8 cellular contexts compared by ENCODE assay signal in the genomic region with DNA sequence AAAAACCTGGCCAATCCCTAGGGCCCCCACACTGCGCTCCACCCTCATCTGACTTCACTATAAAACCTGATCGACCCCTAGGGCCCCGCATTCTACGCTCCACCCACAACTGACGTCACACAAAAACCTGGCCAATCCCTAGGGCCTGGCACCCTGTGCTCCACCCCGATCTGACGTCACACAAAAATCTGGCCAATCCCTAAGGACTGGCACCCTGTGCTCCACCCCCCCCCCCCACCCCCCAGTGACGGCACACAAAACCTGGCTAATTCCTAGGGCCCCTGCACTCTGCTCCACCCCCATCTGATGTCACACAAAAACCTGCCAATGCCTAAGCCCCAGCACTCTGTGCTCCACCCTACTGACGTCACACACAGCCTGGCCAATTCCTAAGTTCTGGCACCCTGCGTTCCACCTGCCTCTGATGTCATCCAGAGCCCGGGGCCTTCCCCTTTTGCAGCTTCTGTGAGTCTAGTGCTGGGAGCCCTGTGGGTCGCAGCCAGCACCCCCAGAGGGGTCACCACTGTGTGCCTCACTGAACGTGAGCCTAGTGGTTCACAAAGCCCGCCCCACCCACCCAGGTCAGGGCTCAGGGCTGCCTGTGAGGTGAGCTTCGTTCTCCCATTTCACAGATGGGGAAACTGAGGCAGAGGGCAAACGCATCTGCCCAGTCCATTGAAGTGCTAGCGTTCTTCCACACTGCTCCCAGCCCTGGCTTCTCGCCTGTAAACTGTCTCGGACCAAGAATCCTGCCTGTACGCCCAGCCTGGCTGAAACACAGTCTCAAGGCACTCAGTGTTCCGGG. TPM values are rescaled to one million over a fixed set of nuclear protein-coding genes. Genes with fewer than 3 reads are reported as not detected.
DNase-seq lines count a peak whose midpoint lies in the region; ATAC-seq and TF ChIP-seq lines count a peak whose summit lies in the region.

No MANE protein-coding gene starts in this region.

- no peak overlapping the region for H3K4me3 ChIP-seq in WERI-Rb-1 (ENCODE audit: low read depth, low read length)
- H3K4me3 ChIP-seq in CD8-positive, alpha-beta memory T cell (ENCODE audit: low read length): no peak overlapping the region

- H3K36me3 Mint-ChIP-seq in activated T-cell treated with anti-CD3 and anti-CD28 coated beads, Interleukin-2, amount 50 U/mL, for 72 hours (ENCODE audit: insufficient read depth in 2 of 2): no peaks in the 10 kb centered on the region
- H3K36me3 Mint-ChIP-seq in natural killer cell treated with Interleukin-12 subunit alpha and Interleukin-12 subunit beta and Interleukin-15 and Interleukin-18, amount 100 ng/mL, for 72 hours: no peaks in the 10 kb centered on the region
- no peaks in the 10 kb centered on the region for H3K36me3 Mint-ChIP-seq in CD8-positive, alpha-beta memory T cell

- CTCF ChIA-PET in CD8-positive, alpha-beta memory T cell (lab: Charles Lee): interaction anchor here (0.8 to 1.2 kb wide), 4 partner anchors 10 to 59 kb away, joined by 3 to 5 read pairs (median 3); no protein-coding TSS in a partner anchor

- POLR2A ChIA-PET in CD8-positive, alpha-beta memory T cell (lab: Charles Lee): interaction anchor here (0.6 kb wide), 1 partner anchor 318 kb away, joined by 4 read pairs; no protein-coding TSS in a partner anchor

- peaks cover 11% of the 10 kb centered on the region for H3K27me3 Mint-ChIP-seq in activated T-cell treated with anti-CD3 and anti-CD28 coated beads, Interleukin-2, amount 50 U/mL, for 72 hours (ENCODE audit: low read depth)
- peaks cover 12 to 15% of the 10 kb centered on the region in 2 donors for H3K27me3 Mint-ChIP-seq in natural killer cell treated with Interleukin-12 subunit alpha and Interleukin-12 subunit beta and Interleukin-15 and Interleukin-18, amount 100 ng/mL, for 72 hours
- peaks cover 1 to 7% of the 10 kb centered on the region in 2 donors for H3K27me3 Mint-ChIP-seq in CD8-positive, alpha-beta memory T cell

- peaks cover 1 to 2% of the 10 kb centered on the region in 2 donors for H3K9me3 Mint-ChIP-seq in activated T-cell treated with anti-CD3 and anti-CD28 coated beads, Interleukin-2, amount 50 U/mL, for 72 hours
- H3K9me3 Mint-ChIP-seq in natural killer cell treated with Interleukin-12 subunit alpha and Interleukin-12 subunit beta and Interleukin-15 and Interleukin-18, amount 100 ng/mL, for 72 hours: no peaks in the 10 kb centered on the region
- no peaks in the 10 kb centered on the region for H3K9me3 Mint-ChIP-seq in CD8-positive, alpha-beta memory T cell

- no peaks in the 10 kb centered on the region for H3K27me3 ChIP-seq in WERI-Rb-1 (ENCODE audit: insufficient read depth, low read depth, severe bottlenecking)
- no peaks in the 10 kb centered on the region for H3K27me3 ChIP-seq in CD8-positive, alpha-beta memory T cell (ENCODE audit: insufficient read depth, low read length, poor library complexity, severe bottlenecking)

- no peak for DNase-seq in activated T-cell treated with anti-CD3 and anti-CD28 coated beads, Interleukin-2, amount 50 U/mL, for 72 hours
- DNase-seq in activated T-cell treated with anti-CD3 and anti-CD28 coated beads, Interleukin-2, amount 50 U/mL, for 48 hours: no peak
- DNase-seq in MV-4-11 (lab: John Stamatoyannopoulos, UW) (peak; percentile 45), WERI-Rb-1 (peak; percentile 63), putamen (ENCODE audit: low spot score) (no peak)
- DNase-seq in natural killer cell treated with Interleukin-12 subunit alpha and Interleukin-12 subunit beta and Interleukin-15 and Interleukin-18, amount 100 ng/mL, for 72 hours (ENCODE audit: low spot score): no peak
- DNase-seq in CD8-positive, alpha-beta memory T cell: no peak

- H3K4me1 Mint-ChIP-seq in activated T-cell treated with anti-CD3 and anti-CD28 coated beads, Interleukin-2, amount 50 U/mL, for 72 hours (ENCODE audit: low read depth): peaks cover 21% of the 10 kb centered on the region
- H3K4me1 Mint-ChIP-seq in natural killer cell treated with Interleukin-12 subunit alpha and Interleukin-12 subunit beta and Interleukin-15 and Interleukin-18, amount 100 ng/mL, for 72 hours (ENCODE audit: low read depth in 2 of 2): peaks cover 22 to 28% of the 10 kb centered on the region in 2 donors
- peaks cover 20 to 24% (median 24%) of the 10 kb centered on the region in 3 donors for H3K4me1 Mint-ChIP-seq in CD8-positive, alpha-beta memory T cell

- H3K27ac ChIP-seq in WERI-Rb-1: no peak overlapping the region
- H3K27ac ChIP-seq in CD8-positive, alpha-beta memory T cell (ENCODE audit: low read depth, low read length): no peak overlapping the region

- no peaks in the 10 kb centered on the region for H3K9me3 ChIP-seq in WERI-Rb-1 (ENCODE audit: severe bottlenecking)
- no peaks in the 10 kb centered on the region for H3K9me3 ChIP-seq in CD8-positive, alpha-beta memory T cell (ENCODE audit: low read length)

- H3K4me1 ChIP-seq in CD8-positive, alpha-beta memory T cell (ENCODE audit: insufficient read depth, low read length): peaks cover 14% of the 10 kb centered on the region

- ATAC-seq in activated T-cell treated with anti-CD3 and anti-CD28 coated beads, Interleukin-2, amount 50 U/mL, for 72 hours (replicated peaks in 1 of 2): no peak
- ATAC-seq in natural killer cell treated with Interleukin-12 subunit alpha and Interleukin-12 subunit beta and Interleukin-15 and Interleukin-18, amount 100 ng/mL, for 72 hours: no peak
- no peak for ATAC-seq in GM21367 (IDR thresholded peaks at IDR 0.05; ENCODE audit: unreplicated experiment)

- TF ChIP-seq CTCF in WERI-Rb-1 (IDR thresholded peaks at IDR 0.05; ENCODE audit: low read depth, low read length): no peak

- H3K36me3 ChIP-seq in WERI-Rb-1: no peaks in the 10 kb centered on the region
- no peaks in the 10 kb centered on the region for H3K36me3 ChIP-seq in CD8-positive, alpha-beta memory T cell (ENCODE audit: insufficient read depth, low read length)

- peak overlapping the region; percentile 31 for H3K27ac Mint-ChIP-seq in activated T-cell treated with anti-CD3 and anti-CD28 coated beads, Interleukin-2, amount 50 U/mL, for 72 hours
- H3K27ac Mint-ChIP-seq in natural killer cell treated with Interleukin-12 subunit alpha and Interleukin-12 subunit beta and Interleukin-15 and Interleukin-18, amount 100 ng/mL, for 72 hours: peak overlapping the region; percentile 30 to 61
- H3K27ac Mint-ChIP-seq in CD8-positive, alpha-beta memory T cell: peak overlapping the region in 1 of 8 donors; percentile 23

- H3K4me3 Mint-ChIP-seq in activated T-cell treated with anti-CD3 and anti-CD28 coated beads, Interleukin-2, amount 50 U/mL, for 72 hours: peak overlapping the region; percentile 31 to 54
- peak overlapping the region; percentile 46 for H3K4me3 Mint-ChIP-seq in natural killer cell treated with Interleukin-12 subunit alpha and Interleukin-12 subunit beta and Interleukin-15 and Interleukin-18, amount 100 ng/mL, for 72 hours
- peak overlapping the region in 1 of 7 donors; percentile 12 for H3K4me3 Mint-ChIP-seq in CD8-positive, alpha-beta memory T cell

RNA-seq across cellular contexts. Expression of a gene that starts 40.6 kb away (rescaled TPM):
- total RNA-seq in activated T-cell treated with anti-CD3 and anti-CD28 coated beads, Interleukin-2, amount 50 U/mL, for 72 hours: 1 to 10 TPM; 3.5 to 3.7 TPM
- total RNA-seq in natural killer cell treated with Interleukin-12 subunit alpha and Interleukin-12 subunit beta and Interleukin-15 and Interleukin-18, amount 100 ng/mL, for 72 hours: 1 to 10 TPM; 2.0 to 2.1 TPM
- 1 to 10 TPM; 2.1 to 2.3 TPM for total RNA-seq in CD8-positive, alpha-beta memory T cell
- polyA plus RNA-seq in CD8-positive, alpha-beta memory T cell: 0.71 TPM

Comparison
In these comparisons a context has a peak if more than half of its experiments do, and no peak if none do; other contexts are left out.
1. DNase-seq: peak in MV-4-11 (single experiment) and WERI-Rb-1 (single experiment); none in activated T-cell treated with anti-CD3 and anti-CD28 coated beads, Interleukin-2, amount 50 U/mL, for 72 hours (0 of 2), activated T-cell treated with anti-CD3 and anti-CD28 coated beads, Interleukin-2, amount 50 U/mL, for 48 hours (0 of 2), natural killer cell treated with Interleukin-12 subunit alpha and Interleukin-12 subunit beta and Interleukin-15 and Interleukin-18, amount 100 ng/mL, for 72 hours (single experiment), putamen (single experiment) and CD8-positive, alpha-beta memory T cell (0 of 5).